8 cellular contexts compared by ENCODE assay signal in genomic region chr3:149969110-149969944, GRCh38.
DNase-seq lines count a peak whose midpoint lies in the region; ATAC-seq and TF ChIP-seq lines count a peak whose summit lies in the region.

No MANE protein-coding gene starts in this region.

- H3K9me3 ChIP-seq in BLaER1: no peaks in the 10 kb centered on the region

- peaks cover 12% of the 10 kb centered on the region for H3K36me3 ChIP-seq in BLaER1

- H3K27me3 ChIP-seq in BLaER1: no peaks in the 10 kb centered on the region

- POLR2A ChIA-PET in HEK293T (lab: Yijun Ruan, JAX): interaction anchor here (1.9 to 3.6 kb wide), 2 partner anchors 161 to 214 kb away, joined by 4 to 27 read pairs; no protein-coding TSS in a partner anchor

- H3K4me3 ChIP-seq in BLaER1 (peak overlapping the region; percentile 87), cardiac fibroblast (replicated peaks in 1 of 2; ENCODE audit: low read depth in 2 of 2, low read length in 2 of 2) (peak overlapping the region; percentile 84 to 93), skin epidermis (peak overlapping the region; percentile 49 to 97 (median 77))

- peak; percentile 52 for DNase-seq in HEK293T (ENCODE audit: extremely low spot score)
- peak; percentile 79 for DNase-seq in NCI-H82 treated with DMSO at 0.1 percent for 48 hours (lab: John Stamatoyannopoulos, UW; ENCODE audit: unreplicated experiment)
- peak; percentile 88 to 91 for DNase-seq in cardiac fibroblast (ENCODE audit: low read depth in 2 of 2)
- peak; percentile 91 for DNase-seq in iris pigment epithelial cell (ENCODE audit: low read depth)

- H3K4me1 ChIP-seq in BLaER1: peaks cover 38% of the 10 kb centered on the region

- peaks cover 46% of the 10 kb centered on the region for H4K20me1 ChIP-seq in BLaER1

- H3K9ac ChIP-seq in BLaER1: peak overlapping the region; percentile 85; the same call in 1 of the 2 replicates

- peak overlapping the region; percentile 87 for H3K4me2 ChIP-seq in BLaER1

- H3K27ac ChIP-seq in BLaER1: no peak overlapping the region
- H3K27ac ChIP-seq in skin epidermis: peak overlapping the region in 10 of 21 experiments; percentile 1 to 84 (median 70)

- CTCF ChIA-PET in HEK293T (lab: Yijun Ruan, JAX): interaction anchor here (0.6 to 0.9 kb wide), 2 partner anchors 34 to 104 kb away, joined by 3 read pairs; no protein-coding TSS in a partner anchor

- ATAC-seq in GM18873 (IDR thresholded peaks at IDR 0.05; ENCODE audit: low FRiP score, unreplicated experiment) (no peak), HG02840 (IDR thresholded peaks at IDR 0.05; ENCODE audit: low FRiP score, unreplicated experiment) (no peak)

- no peak for TF ChIP-seq CTCF in cardiac fibroblast (IDR thresholded peaks at IDR 0.05; ENCODE audit: low read depth, low read length)

TF ChIP-seq in HEK293T, 16 proteins besides CTCF, POLR2A, EP300 and RAD21:
- TF ChIP-seq TARDBP (IDR thresholded peaks at IDR 0.05) (no peak), L3MBTL2 (conservative IDR thresholded peaks at IDR 0.05) (peak; percentile 65)
